11 cellular contexts compared by ENCODE assay signal in the genomic region with DNA sequence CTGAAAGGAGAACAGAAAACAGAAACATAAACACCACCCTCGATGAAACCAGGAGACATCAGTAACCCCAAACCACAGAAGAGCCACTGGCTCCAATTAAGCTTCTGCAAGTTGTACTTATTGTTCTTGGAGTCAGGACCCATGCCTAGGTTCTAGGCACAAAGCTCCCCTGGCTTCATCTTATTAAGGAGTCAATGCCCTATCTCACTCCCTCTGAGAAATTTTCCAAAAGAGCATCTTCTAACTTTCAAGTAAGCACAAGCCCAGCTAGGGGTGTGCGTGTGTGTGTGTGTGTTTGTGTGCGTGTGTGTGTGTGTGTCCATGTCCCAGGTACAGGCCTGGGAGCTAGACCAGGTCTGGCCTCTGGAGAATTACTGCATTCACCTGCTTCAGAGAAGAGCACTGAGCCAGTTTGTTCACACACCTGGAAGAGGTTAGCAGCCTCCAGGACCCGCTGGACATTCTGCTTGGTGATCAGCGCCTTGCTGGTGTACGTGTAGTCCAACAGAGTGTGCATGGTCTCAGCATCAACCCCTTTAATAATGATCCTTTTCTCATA. TPM values are rescaled to one million over a fixed set of nuclear protein-coding genes. Genes with fewer than 3 reads are reported as not detected.
DNase-seq lines count a peak whose midpoint lies in the region; ATAC-seq and TF ChIP-seq lines count a peak whose summit lies in the region.
"Had no signal": no experiment of that assay in that cellular context is flagged by ENCODE, and none has a peak within 500 bp of the region (broad histone marks: within the 10 kb centered on the region; RNA-seq: fewer than 3 reads in every experiment).

No MANE protein-coding gene starts in this region.

- H3K9me3 Mint-ChIP-seq in CD4-positive, alpha-beta memory T cell, result no peaks in the 10 kb centered on the region
- no peaks in the 10 kb centered on the region for H3K9me3 Mint-ChIP-seq in activated B cell treated with CpG ODN at 0.5 μM for 24 hours
- H3K9me3 Mint-ChIP-seq in Calu3 (ENCODE audit: low read depth, unreplicated experiment), result no peaks in the 10 kb centered on the region

- ATAC-seq in GM19351 (IDR thresholded peaks at IDR 0.05; ENCODE audit: unreplicated experiment), result peak; percentile 79
- ATAC-seq in HG03103 (IDR thresholded peaks at IDR 0.05; ENCODE audit: low read depth, unreplicated experiment), result peak; percentile 84
- ATAC-seq in activated B cell treated with CpG ODN at 0.5 μM for 24 hours (ENCODE audit: low read depth), result peak; percentile 65
- no peak for ATAC-seq in body of pancreas
- ATAC-seq: heart left ventricle had no signal

- H3K27me3 Mint-ChIP-seq in CD4-positive, alpha-beta memory T cell, result no peaks in the 10 kb centered on the region
- H3K27me3 Mint-ChIP-seq in activated B cell treated with CpG ODN at 0.5 μM for 24 hours (no peaks in the 10 kb centered on the region), Calu3 (ENCODE audit: unreplicated experiment) (peaks cover 28% of the 10 kb centered on the region)

- peak overlapping the region in 1 of 8 donors; percentile 37 for H3K4me3 Mint-ChIP-seq in CD4-positive, alpha-beta memory T cell
- H3K4me3 Mint-ChIP-seq in activated B cell treated with CpG ODN at 0.5 μM for 24 hours (peak overlapping the region; percentile 73), Calu3 (ENCODE audit: low read depth, unreplicated experiment) (no peak overlapping the region)

- H3K27ac ChIP-seq in CD4-positive, alpha-beta memory T cell (ENCODE audit: low read depth, low read length), result no peak overlapping the region
- H3K27ac ChIP-seq in body of pancreas, result no peak overlapping the region

- intact Hi-C loops in CD4-positive, alpha-beta memory T cell (cut with micrococcal nuclease), result no loop called here
- intact Hi-C loops in activated B cell treated with CpG ODN at 0.5 μM for 24 hours (cut with micrococcal nuclease), result loop anchor here (1.0 to 5.0 kb wide), 6 partner anchors 9 to 110 kb away; a partner anchor contains a TSS
- intact Hi-C loops in Calu3 (cut with micrococcal nuclease; ENCODE audit: unreplicated experiment), result no loop called here
- intact Hi-C loops in body of pancreas (cut with DNase I), result no loop called here

- POLR2A ChIA-PET in CD4-positive, alpha-beta memory T cell (lab: Charles Lee; ENCODE audit: partially characterized antibody), result interaction anchor here (0.9 to 2.1 kb wide), 3 partner anchors 11 to 21 kb away, joined by 3 to 6 read pairs (median 4); no protein-coding TSS in a partner anchor
- POLR2A ChIA-PET in activated B cell treated with CpG ODN at 0.5 μM for 24 hours (lab: Charles Lee), result interaction anchor here (0.6 to 3.0 kb wide), 12 partner anchors 9 to 109 kb away, joined by 3 to 27 read pairs (median 9); a partner anchor contains a TSS

- no peaks in the 10 kb centered on the region for H3K9me3 ChIP-seq in CD4-positive, alpha-beta memory T cell (ENCODE audit: control insufficient read depth in 1 of 2, low read length in 2 of 2)
- no peaks in the 10 kb centered on the region for H3K9me3 ChIP-seq in body of pancreas

- CTCF ChIA-PET in CD4-positive, alpha-beta memory T cell (lab: Charles Lee; ENCODE audit: partially characterized antibody), result interaction anchor here (0.6 to 1.2 kb wide), 2 partner anchors 56 to 239 kb away, joined by 3 read pairs; no protein-coding TSS in a partner anchor
- CTCF ChIA-PET in activated B cell treated with CpG ODN at 0.5 μM for 24 hours (lab: Charles Lee), result interaction anchor here (1.0 to 2.3 kb wide), 7 partner anchors 8 to 58 kb away, joined by 3 to 12 read pairs (median 4); no protein-coding TSS in a partner anchor
- CTCF ChIA-PET in Calu3 (lab: Charles Lee), result interaction anchor here (0.5 to 1.3 kb wide), 2 partner anchors 14 to 18 kb away, joined by 3 read pairs; no protein-coding TSS in a partner anchor

- 88% methylated on average over 6 of the region's 6 CpGs for WGBS in body of pancreas, 2 donors

- peaks cover 71% of the 10 kb centered on the region in 2 donors for H3K36me3 Mint-ChIP-seq in CD4-positive, alpha-beta memory T cell
- H3K36me3 Mint-ChIP-seq in activated B cell treated with CpG ODN at 0.5 μM for 24 hours (ENCODE audit: low read depth), result peaks cover 63% of the 10 kb centered on the region
- no peaks in the 10 kb centered on the region for H3K36me3 Mint-ChIP-seq in Calu3 (ENCODE audit: insufficient read depth, unreplicated experiment)

- peaks cover 12% of the 10 kb centered on the region for H3K4me1 ChIP-seq in CD4-positive, alpha-beta memory T cell (ENCODE audit: insufficient read depth, low read length)
- H3K4me1 ChIP-seq in body of pancreas, result no peaks in the 10 kb centered on the region

- H3K27ac Mint-ChIP-seq in CD4-positive, alpha-beta memory T cell, result peak overlapping the region; percentile 27 to 88 (median 67)
- H3K27ac Mint-ChIP-seq in activated B cell treated with CpG ODN at 0.5 μM for 24 hours, result peak overlapping the region; percentile 87
- H3K27ac Mint-ChIP-seq in Calu3 (ENCODE audit: unreplicated experiment), result no peak overlapping the region

- BruUV-seq in Calu3 (replicated peaks; lab: Mats Ljungman, UMichigan), result no TSS peak

- no peak for TF ChIP-seq POLR2A in body of pancreas (IDR thresholded peaks at IDR 0.05)

- peaks cover 17% of the 10 kb centered on the region for H3K36me3 ChIP-seq in CD4-positive, alpha-beta memory T cell (ENCODE audit: insufficient read depth, low read length)
- no peaks in the 10 kb centered on the region for H3K36me3 ChIP-seq in body of pancreas (replicated peaks in 1 of 2; ENCODE audit: insufficient read depth in 1 of 2, low read depth in 2 of 2)

- H3K4me1 Mint-ChIP-seq in CD4-positive, alpha-beta memory T cell, result peaks cover 23 to 52% (median 32%) of the 10 kb centered on the region in 4 donors
- H3K4me1 Mint-ChIP-seq in activated B cell treated with CpG ODN at 0.5 μM for 24 hours (peaks cover 75% of the 10 kb centered on the region), Calu3 (ENCODE audit: low read depth, unreplicated experiment) (no peaks in the 10 kb centered on the region)

- TF ChIP-seq CTCF in activated B cell treated with CpG ODN at 0.5 μM for 24 hours (IDR thresholded peaks at IDR 0.05) (no peak), Calu3 (IDR thresholded peaks at IDR 0.05; ENCODE audit: unreplicated experiment) (no peak), body of pancreas (IDR thresholded peaks at IDR 0.05) (no peak)

- DNase-seq in CD4-positive, alpha-beta memory T cell, result no peak
- no peak for DNase-seq in activated B cell treated with CpG ODN at 0.5 μM for 24 hours
- no peak for DNase-seq in effector CD4-positive, alpha-beta T cell
- no peak for DNase-seq in kidney glomerular epithelial cell (lab: John Stamatoyannopoulos, UW)
- no peak for DNase-seq in Calu3
- no peak for DNase-seq in body of pancreas
- DNase-seq: heart left ventricle, NCI-H1694 had no signal

- no peak overlapping the region for H3K4me3 ChIP-seq in CD4-positive, alpha-beta memory T cell (ENCODE audit: low read length in 2 of 2)
- H3K4me3 ChIP-seq in body of pancreas, result no peak overlapping the region
- H3K4me3 ChIP-seq: heart left ventricle had no signal

- no peaks in the 10 kb centered on the region for H3K27me3 ChIP-seq in CD4-positive, alpha-beta memory T cell (ENCODE audit: insufficient read depth, low read length)
- no peaks in the 10 kb centered on the region for H3K27me3 ChIP-seq in body of pancreas
- H3K27me3 ChIP-seq: heart left ventricle had no signal

RNA-seq across cellular contexts. Expression of a gene that starts 28.0 kb away (rescaled TPM):
- total RNA-seq in CD4-positive, alpha-beta memory T cell, result 10 to 100 TPM; 55.9 to 56.1 TPM
- polyA plus RNA-seq in CD4-positive, alpha-beta memory T cell, result 10 to 100 TPM in 1 of 2 donors, 1 to 10 TPM in 1; 8.4 to 23.1 TPM
- 34.6 and 41.7 TPM in 2 replicates for total RNA-seq in activated B cell treated with CpG ODN at 0.5 μM for 24 hours
- total RNA-seq in Calu3 (2022), result not detected in 2 replicates
- 1 to 10 TPM; 1.6 TPM for total RNA-seq in body of pancreas
- total RNA-seq: Daoy had no signal

Comparison
In these comparisons a context has a peak if more than half of its experiments do, and no peak if none do; other contexts are left out.
1. RNA of a gene that starts 28.0 kb away (total RNA-seq): 55.9 to 56.1 TPM in CD4-positive, alpha-beta memory T cell and 34.6 to 41.7 TPM in activated B cell treated with CpG ODN at 0.5 μM for 24 hours; 1.6 TPM in body of pancreas and not detected in Calu3; every median in the first group is over 10 times any median in the second.